ENCODE assay signal across 1 cellular context in genomic region chr1:11188858-11189451, GRCh38.
TF ChIP-seq lines count a peak whose summit lies in the region.

Gene ANGPTL7 (plus strand): TSS chr1:11189355. CDS start chr1:11189580, 225 bp downstream.

TF ChIP-seq in HepG2, 621 proteins besides CTCF, POLR2A, EP300 and RAD21:
- TF ChIP-seq ZNF543 (CRISPR knock-in tag; IDR thresholded peaks at IDR 0.05) (no peak), GATA4 (IDR thresholded peaks at IDR 0.05; ENCODE audit: borderline replicate concordance, low read depth) (no peak), ZSCAN9 (CRISPR knock-in tag; IDR thresholded peaks at IDR 0.05; ENCODE audit: borderline replicate concordance) (no peak), SALL2 (CRISPR knock-in tag; IDR thresholded peaks at IDR 0.05) (no peak), ZNF143 (CRISPR knock-in tag; IDR thresholded peaks at IDR 0.05) (no peak), ZBTB14 (CRISPR knock-in tag; IDR thresholded peaks at IDR 0.05) (no peak), ZNF326 (CRISPR knock-in tag; IDR thresholded peaks at IDR 0.05; ENCODE audit: borderline replicate concordance) (no peak)
